1 cellular context compared by ENCODE assay signal in the genomic region with DNA sequence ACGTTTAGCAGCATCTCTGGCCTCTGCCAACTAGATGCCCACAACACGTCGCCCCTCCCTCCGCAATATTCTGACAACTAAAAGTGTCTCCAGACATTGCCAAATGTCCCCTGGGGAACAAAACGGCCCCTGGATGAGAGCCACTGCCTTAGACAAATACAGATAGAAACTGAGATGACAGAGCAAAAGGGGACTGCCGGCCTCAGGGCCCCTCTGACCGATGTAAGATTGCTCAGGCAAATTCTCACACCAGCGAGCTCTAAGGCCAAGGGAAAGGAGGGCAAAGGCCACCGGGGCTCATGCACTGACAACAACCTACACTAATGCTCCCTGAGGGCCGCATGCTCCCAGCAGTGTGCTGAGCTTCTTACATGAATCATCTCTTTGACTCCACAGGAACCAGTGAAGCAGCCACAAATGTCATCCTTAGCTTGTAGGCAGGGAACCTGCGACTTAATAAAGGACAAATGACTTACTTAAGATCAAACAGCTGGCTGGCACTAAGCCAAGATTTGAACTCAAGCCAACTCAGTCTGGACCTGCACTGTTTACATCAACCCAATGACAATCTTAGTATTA.
A peak's percentile ranks its signal among the peaks of the same experiment; 100 is the strongest.
TF ChIP-seq lines count a peak whose summit lies in the region.

No MANE protein-coding gene starts in this region.

TF ChIP-seq in HepG2, 621 proteins besides CTCF, POLR2A, EP300 and RAD21 (continued from another document):
- TF ChIP-seq ZNF75D (CRISPR knock-in tag; IDR thresholded peaks at IDR 0.05; ENCODE audit: borderline replicate concordance) = no peak
- TF ChIP-seq ZNF446 (CRISPR knock-in tag; IDR thresholded peaks at IDR 0.05) = no peak
- TF ChIP-seq, protein P1, sequence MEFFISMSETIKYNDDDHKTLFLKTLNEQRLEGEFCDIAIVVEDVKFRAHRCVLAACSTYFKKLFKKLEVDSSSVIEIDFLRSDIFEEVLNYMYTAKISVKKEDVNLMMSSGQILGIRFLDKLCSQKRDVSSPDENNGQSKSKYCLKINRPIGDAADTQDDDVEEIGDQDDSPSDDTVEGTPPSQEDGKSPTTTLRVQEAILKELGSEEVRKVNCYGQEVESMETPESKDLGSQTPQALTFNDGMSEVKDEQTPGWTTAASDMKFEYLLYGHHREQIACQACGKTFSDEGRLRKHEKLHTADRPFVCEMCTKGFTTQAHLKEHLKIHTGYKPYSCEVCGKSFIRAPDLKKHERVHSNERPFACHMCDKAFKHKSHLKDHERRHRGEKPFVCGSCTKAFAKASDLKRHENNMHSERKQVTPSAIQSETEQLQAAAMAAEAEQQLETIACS (CRISPR knock-in tag; IDR thresholded peaks at IDR 0.05) = no peak
- no peak for TF ChIP-seq ZNF639 (CRISPR knock-in tag; conservative IDR thresholded peaks at IDR 0.05)
- no peak for TF ChIP-seq HOXA3 (CRISPR knock-in tag; IDR thresholded peaks at IDR 0.05)
- TF ChIP-seq MEIS1 (CRISPR knock-in tag; IDR thresholded peaks at IDR 0.05; ENCODE audit: borderline replicate concordance) = no peak
- 0 out of 2 replicates have a peak, but pooled peaks have one; percentile 24 for TF ChIP-seq HNF4A (CRISPR knock-in tag; IDR thresholded peaks at IDR 0.05)
- no peak for TF ChIP-seq AKAP8 (CRISPR knock-in tag; IDR thresholded peaks at IDR 0.05)
- TF ChIP-seq KLF13 (CRISPR knock-in tag; IDR thresholded peaks at IDR 0.05) = no peak
